Comparison of ENCODE assay signal across 9 cellular contexts in the genomic region with DNA sequence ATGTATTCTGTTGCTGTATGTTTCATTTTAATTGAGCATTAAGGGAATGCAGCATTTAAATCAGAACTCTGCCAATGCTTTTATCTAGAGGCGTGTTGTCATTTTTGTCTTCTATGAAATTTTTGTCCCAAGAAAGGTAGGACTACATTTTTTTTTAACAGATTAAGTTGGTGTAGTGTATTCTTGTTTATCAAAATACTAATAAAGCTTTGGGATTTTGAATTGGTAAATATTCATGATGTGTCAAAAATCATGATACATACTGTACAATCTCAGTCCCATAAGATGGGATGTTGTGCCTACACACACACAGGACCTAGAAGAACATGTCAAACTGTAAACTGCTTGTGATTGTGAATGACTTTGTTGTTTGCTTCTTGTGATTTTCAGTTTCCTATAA. TPM values are rescaled to one million over a fixed set of nuclear protein-coding genes. Genes with fewer than 3 reads are reported as not detected.
"Had no signal": no experiment of that assay in that cellular context is flagged by ENCODE, and none has a peak within 500 bp of the region (broad histone marks: within the 10 kb centered on the region; RNA-seq: fewer than 3 reads in every experiment).

No MANE protein-coding gene starts in this region.

- DNase-seq: IMR-90, KBM-7, KG1 had no signal

- ATAC-seq: HepG2 had no signal

- H3K9ac ChIP-seq: KMS-11 had no signal

- FAIRE-seq: HepG2, HTR-8/SVneo had no signal

- H3K27ac ChIP-seq: HL-60, KMS-11 had no signal

- H3K4me2 ChIP-seq: KMS-11 had no signal

RNA-seq across cellular contexts. Expression of gene BTN1A1, which starts 26.8 kb away (rescaled TPM):
- total RNA-seq: HepG2, HT-29, HT1080, IMR-90 had no signal
- polyA plus RNA-seq: IMR-90 had no signal
